Comparison of ENCODE assay signal across 8 cellular contexts in genomic region chr12:120317258-120318105, GRCh38. TPM values are rescaled to one million over a fixed set of nuclear protein-coding genes. Genes with fewer than 3 reads are reported as not detected.
DNase-seq lines count a peak whose midpoint lies in the region; TF ChIP-seq lines count a peak whose summit lies in the region.

No MANE protein-coding gene starts in this region.

- H3K27me3 ChIP-seq in testis: no peaks in the 10 kb centered on the region

- H3K27me3 Mint-ChIP-seq in HFFc6 (ENCODE audit: insufficient read depth): peaks cover 9% of the 10 kb centered on the region
- no peaks in the 10 kb centered on the region for H3K27me3 Mint-ChIP-seq in activated naive CD4-positive, alpha-beta T cell treated with anti-CD3 and anti-CD28 coated beads, Interleukin-2, amount 50 U/mL, for 24 hours

- peak overlapping the region; percentile 82 to 87 for H3K27ac ChIP-seq in testis

- H3K36me3 ChIP-seq in testis (ENCODE audit: low read depth, missing control alignments): no peaks in the 10 kb centered on the region

- H3K4me1 Mint-ChIP-seq in HFFc6 (ENCODE audit: low read depth): peaks cover 16% of the 10 kb centered on the region
- peaks cover 15% of the 10 kb centered on the region for H3K4me1 Mint-ChIP-seq in activated naive CD4-positive, alpha-beta T cell treated with anti-CD3 and anti-CD28 coated beads, Interleukin-2, amount 50 U/mL, for 24 hours

- H3K4me3 ChIP-seq in GM08714 (ENCODE audit: low read length) (peak overlapping the region; percentile 53; the same call in 1 of the 2 replicates), testis (peak overlapping the region; percentile 53 to 75)

- DNase-seq in HFFc6: peak; percentile 99
- peak; percentile 100 for DNase-seq in NAMALWA (ENCODE audit: low spot score)
- DNase-seq in SK-N-DZ (ENCODE audit: low spot score): peak; percentile 100
- peak; percentile 94 for DNase-seq in glomerular endothelial cell (ENCODE audit: extremely low read depth, low read depth, low spot score)
- DNase-seq in occipital lobe (lab: John Stamatoyannopoulos, UW): peak; percentile 99
- DNase-seq in testis: peak; percentile 100

- peak overlapping the region; percentile 93 for H3K4me3 Mint-ChIP-seq in HFFc6
- peak overlapping the region; percentile 92 for H3K4me3 Mint-ChIP-seq in activated naive CD4-positive, alpha-beta T cell treated with anti-CD3 and anti-CD28 coated beads, Interleukin-2, amount 50 U/mL, for 24 hours

- peak; percentile 12 for TF ChIP-seq POLR2A in testis (IDR thresholded peaks at IDR 0.05)

- H3K27ac Mint-ChIP-seq in HFFc6: peak overlapping the region; percentile 93
- H3K27ac Mint-ChIP-seq in activated naive CD4-positive, alpha-beta T cell treated with anti-CD3 and anti-CD28 coated beads, Interleukin-2, amount 50 U/mL, for 24 hours: peak overlapping the region; percentile 97

- H3K9me3 ChIP-seq in testis: no peaks in the 10 kb centered on the region

- H3K36me3 Mint-ChIP-seq in HFFc6 (ENCODE audit: low read depth): no peaks in the 10 kb centered on the region
- no peaks in the 10 kb centered on the region for H3K36me3 Mint-ChIP-seq in activated naive CD4-positive, alpha-beta T cell treated with anti-CD3 and anti-CD28 coated beads, Interleukin-2, amount 50 U/mL, for 24 hours

- intact Hi-C loops in testis (cut with DNase I; ENCODE audit: low total_unique reads): no loop called here

- H3K4me1 ChIP-seq in testis: peaks cover 7% of the 10 kb centered on the region

- TF ChIP-seq CTCF in HFFc6 (IDR thresholded peaks at IDR 0.05) (peak; percentile 80), testis (IDR thresholded peaks at IDR 0.05) (peak; percentile 40 to 63 (median 62))

- no peaks in the 10 kb centered on the region for H3K9me3 Mint-ChIP-seq in HFFc6
- no peaks in the 10 kb centered on the region for H3K9me3 Mint-ChIP-seq in activated naive CD4-positive, alpha-beta T cell treated with anti-CD3 and anti-CD28 coated beads, Interleukin-2, amount 50 U/mL, for 24 hours

- WGBS in testis, 2 donors: 1 to 2% methylated on average over 34 to 37 of the region's 41 CpGs

RNA-seq across cellular contexts. Expression of gene PLA2G1B, which starts 10.1 kb away (rescaled TPM):
- not detected for total RNA-seq in HFFc6 (2021; fragmentation: NEBNext Ultra II Directional; extraction: Animal tissue kit (Norgen Biotek cat#: 25700))
- not detected in 2 replicates for polyA plus RNA-seq in SK-N-DZ (2014; cell fraction: cytosol; rRNA removed)
- not detected in 2 replicates for polyA plus RNA-seq in SK-N-DZ (2014; cell fraction: nucleus; rRNA removed)
- total RNA-seq in glomerular endothelial cell: not detected in 2 replicates
- total RNA-seq in occipital lobe: not detected
- total RNA-seq in testis: under 1 TPM in 1 of 2 donors, not detected in 1; 0.94 TPM
- 3.6 TPM for polyA plus RNA-seq in testis (ENCODE audit: insufficient read depth, low read depth, low replicate concordance)

RNA-seq across cellular contexts. Expression of gene SIRT4, which starts 15.4 kb away (rescaled TPM):
- 1 to 10 TPM in 3 of 6 experiments, under 1 TPM in 3; 0.84 to 2.1 (median 1.1) TPM for total RNA-seq in HFFc6 (2021; fragmentation: NEBNext Ultra II Directional; extraction: Animal tissue kit (Norgen Biotek cat#: 25700))
- 3.7 and 4.6 TPM in 2 replicates for polyA plus RNA-seq in SK-N-DZ (2014; cell fraction: cytosol; rRNA removed)
- polyA plus RNA-seq in SK-N-DZ (2014; cell fraction: nucleus; rRNA removed): 0.33 and 2.4 TPM in 2 replicates
- total RNA-seq in glomerular endothelial cell (0.24 and 0.88 TPM in 2 replicates), occipital lobe (4.5 TPM), testis (1 to 10 TPM; 3.3 to 5.0 TPM)
- 10.0 TPM for polyA plus RNA-seq in testis (ENCODE audit: insufficient read depth, low read depth, low replicate concordance)

RNA-seq across cellular contexts. Expression of gene RNU4-1, which starts 24.4 kb away (rescaled TPM):
- total RNA-seq in HFFc6 (2021; fragmentation: NEBNext Ultra II Directional; extraction: Animal tissue kit (Norgen Biotek cat#: 25700)): 1,000 to 10,000 TPM in 4 of 6 experiments, 100 to 1,000 TPM in 2; 766 to 1,512 (median 1,200) TPM
- polyA plus RNA-seq in SK-N-DZ (2014; cell fraction: cytosol; rRNA removed): not detected in 2 replicates
- polyA plus RNA-seq in SK-N-DZ (2014; cell fraction: nucleus; rRNA removed): not detected in 2 replicates
- total RNA-seq in glomerular endothelial cell (under 0.01 TPM in 2 replicates), occipital lobe (under 0.01 TPM), testis (under 1 TPM; under 0.01 TPM)
- polyA plus RNA-seq in testis (ENCODE audit: insufficient read depth, low read depth, low replicate concordance): not detected

RNA-seq across cellular contexts. Expression of gene RNU4-2, which starts 25.8 kb away (rescaled TPM):
- 1,000 to 10,000 TPM in 5 of 6 experiments, 100 to 1,000 TPM in 1; 743 to 2,047 (median 1,452) TPM for total RNA-seq in HFFc6 (2021; fragmentation: NEBNext Ultra II Directional; extraction: Animal tissue kit (Norgen Biotek cat#: 25700))
- polyA plus RNA-seq in SK-N-DZ (2014; cell fraction: cytosol; rRNA removed): not detected in 2 replicates
- polyA plus RNA-seq in SK-N-DZ (2014; cell fraction: nucleus; rRNA removed): not detected in 2 replicates
- total RNA-seq in glomerular endothelial cell (under 0.01 TPM in 2 replicates), occipital lobe (under 0.01 TPM), testis (under 1 TPM; under 0.01 TPM)
- not detected for polyA plus RNA-seq in testis (ENCODE audit: insufficient read depth, low read depth, low replicate concordance)

RNA-seq across cellular contexts. Expression of gene MSI1, which starts 51.5 kb away (rescaled TPM):
- not detected for total RNA-seq in HFFc6 (2021; fragmentation: NEBNext Ultra II Directional; extraction: Animal tissue kit (Norgen Biotek cat#: 25700))
- polyA plus RNA-seq in SK-N-DZ (2014; cell fraction: cytosol; rRNA removed): 18.3 and 21.3 TPM in 2 replicates
- polyA plus RNA-seq in SK-N-DZ (2014; cell fraction: nucleus; rRNA removed): 9.6 and 10.6 TPM in 2 replicates
- not detected in 2 replicates for total RNA-seq in glomerular endothelial cell
- 7.5 TPM for total RNA-seq in occipital lobe
- 10 to 100 TPM in 1 of 2 donors, 1 to 10 TPM in 1; 7.4 to 14.8 TPM for total RNA-seq in testis
- 25.1 TPM for polyA plus RNA-seq in testis (ENCODE audit: insufficient read depth, low read depth, low replicate concordance)

Comparison
In these comparisons a context has a peak if more than half of its experiments do, and no peak if none do; other contexts are left out.
1. Peak in every context shown above with its lines: DNase-seq, H3K4me3 ChIP-seq and H3K27ac ChIP-seq.
2. RNA of gene RNU4-1, which starts 24.4 kb away (total RNA-seq): 766 to 1,512 TPM in HFFc6; under 0.01 TPM in glomerular endothelial cell, under 0.01 TPM in occipital lobe (single experiment) and under 0.01 TPM in testis; every median in the first group is over 100 times any median in the second.